ENCODE assay signal across 8 cellular contexts in the genomic region with DNA sequence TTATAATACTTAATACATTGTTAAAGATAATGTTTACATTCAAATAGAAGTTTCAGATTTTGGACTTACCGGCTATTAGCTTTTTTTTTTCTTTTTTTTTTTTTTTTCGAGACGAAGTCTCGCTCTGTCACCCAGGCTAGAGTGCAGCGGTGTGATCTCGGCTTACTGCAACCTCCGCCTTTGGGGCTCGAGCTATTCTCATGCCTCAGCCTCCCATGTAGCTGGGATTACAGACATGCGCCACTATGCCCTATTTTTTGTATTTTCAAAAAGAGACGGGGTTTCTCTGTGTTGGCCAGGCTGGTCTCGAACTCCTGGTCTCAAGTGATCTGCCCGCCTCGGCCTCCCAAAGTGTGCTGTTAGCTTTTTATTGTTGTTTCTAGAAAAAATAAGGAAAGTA. TPM values are rescaled to one million over a fixed set of nuclear protein-coding genes. Genes with fewer than 3 reads are reported as not detected.
DNase-seq lines count a peak whose midpoint lies in the region; ATAC-seq and TF ChIP-seq lines count a peak whose summit lies in the region.
"Not testable (repeated sequence)": the region's sequence is repeated elsewhere in the genome, so short reads cannot be mapped to it uniquely, and the experiment has no call there.

No MANE protein-coding gene starts in this region.

- peak overlapping the region; percentile 82; the same call in 1 of the 2 replicates for H3K4me3 ChIP-seq in BLaER1
- H3K4me3 ChIP-seq in HL-60 (replicated peaks; ENCODE audit: insufficient read depth, low read length): peak overlapping the region; percentile 64; the same call in 1 of the 2 replicates
- H3K4me3 ChIP-seq in duodenal mucosa (ENCODE audit: low read depth in 1 of 2, low read length in 2 of 2): peak overlapping the region; percentile 49 to 93

- ATAC-seq in T-cell (replicated peaks in 1 of 4); activated CD8-positive, alpha-beta T cell treated with anti-CD3 and anti-CD28 coated beads for 36 hours; natural killer cell treated with Interleukin-12 subunit alpha and Interleukin-12 subunit beta and Interleukin-15 and Interleukin-18, amount 100 ng/mL, for 72 hours: not testable (repeated sequence)

- H3K9ac ChIP-seq in BLaER1: not testable (repeated sequence)
- H3K9ac ChIP-seq in duodenal mucosa (ENCODE audit: low read depth in 1 of 2, low read length in 2 of 2): peak overlapping the region in 1 of 2 donors; percentile 95

- intact Hi-C loops in activated CD8-positive, alpha-beta T cell treated with anti-CD3 and anti-CD28 coated beads for 36 hours (cut with micrococcal nuclease): not testable (repeated sequence)

- peaks cover 49 to 63% (median 59%) of the 10 kb centered on the region in 3 donors for H3K4me1 Mint-ChIP-seq in T-cell
- peaks cover 42% of the 10 kb centered on the region for H3K4me1 Mint-ChIP-seq in activated CD8-positive, alpha-beta T cell treated with anti-CD3 and anti-CD28 coated beads for 36 hours (ENCODE audit: low read depth)
- peaks cover 31 to 48% of the 10 kb centered on the region in 2 donors for H3K4me1 Mint-ChIP-seq in natural killer cell treated with Interleukin-12 subunit alpha and Interleukin-12 subunit beta and Interleukin-15 and Interleukin-18, amount 100 ng/mL, for 72 hours (ENCODE audit: low read depth in 2 of 2)

- peaks cover 13% of the 10 kb centered on the region; the same call in 1 of the 2 replicates for H3K36me3 ChIP-seq in BLaER1
- not testable (repeated sequence) for H3K36me3 ChIP-seq in duodenal mucosa (ENCODE audit: control insufficient read depth in 1 of 2, insufficient read depth in 2 of 2, low read length in 2 of 2)

- H3K27ac Mint-ChIP-seq in T-cell: peak overlapping the region; percentile 92 to 95
- H3K27ac Mint-ChIP-seq in activated CD8-positive, alpha-beta T cell treated with anti-CD3 and anti-CD28 coated beads for 36 hours: peak overlapping the region; percentile 96
- peak overlapping the region; percentile 86 to 97 for H3K27ac Mint-ChIP-seq in natural killer cell treated with Interleukin-12 subunit alpha and Interleukin-12 subunit beta and Interleukin-15 and Interleukin-18, amount 100 ng/mL, for 72 hours

- POLR2A ChIA-PET in T-cell (lab: Charles Lee): interaction anchor here (0.6 to 6.7 kb wide), 26 partner anchors 8 to 236 kb away, joined by 3 to 91 read pairs (median 10); no protein-coding TSS in a partner anchor
- POLR2A ChIA-PET in activated CD8-positive, alpha-beta T cell treated with anti-CD3 and anti-CD28 coated beads for 36 hours (lab: Charles Lee): interaction anchor here (0.7 to 15.5 kb wide), 16 partner anchors 9 to 131 kb away, joined by 3 to 170 read pairs (median 7); a partner anchor contains a TSS

- not testable (repeated sequence) for H3K27me3 ChIP-seq in BLaER1; HL-60 (ENCODE audit: insufficient read depth, poor library complexity, severe bottlenecking); duodenal mucosa (ENCODE audit: control insufficient read depth in 1 of 2, insufficient read depth in 2 of 2, low read length in 2 of 2)

- peak overlapping the region; percentile 82 for H3K4me2 ChIP-seq in BLaER1

- not testable (repeated sequence) for H3K9me3 ChIP-seq in BLaER1; duodenal mucosa (ENCODE audit: control insufficient read depth in 1 of 2, low read length in 2 of 2)

- H3K4me1 ChIP-seq in BLaER1 (peaks cover 53% of the 10 kb centered on the region), duodenal mucosa (ENCODE audit: control insufficient read depth in 1 of 2, insufficient read depth in 2 of 2, low read length in 2 of 2) (peaks cover 11 to 24% of the 10 kb centered on the region in 2 donors)

- not testable (repeated sequence) for H3K9me3 Mint-ChIP-seq in T-cell; activated CD8-positive, alpha-beta T cell treated with anti-CD3 and anti-CD28 coated beads for 36 hours; natural killer cell treated with Interleukin-12 subunit alpha and Interleukin-12 subunit beta and Interleukin-15 and Interleukin-18, amount 100 ng/mL, for 72 hours

- peak overlapping the region; percentile 85 to 92 (median 88) for H3K4me3 Mint-ChIP-seq in T-cell
- H3K4me3 Mint-ChIP-seq in activated CD8-positive, alpha-beta T cell treated with anti-CD3 and anti-CD28 coated beads for 36 hours: peak overlapping the region; percentile 86
- peak overlapping the region; percentile 86 for H3K4me3 Mint-ChIP-seq in natural killer cell treated with Interleukin-12 subunit alpha and Interleukin-12 subunit beta and Interleukin-15 and Interleukin-18, amount 100 ng/mL, for 72 hours

- not testable (repeated sequence) for H3K27ac ChIP-seq in BLaER1; duodenal mucosa (ENCODE audit: low read depth, low read length)
- H3K27ac ChIP-seq in HL-60 (replicated peaks): peak overlapping the region; percentile 90

- TF ChIP-seq CTCF in HL-60 (IDR thresholded peaks at IDR 0.05; ENCODE audit: insufficient read depth, low read length); activated CD8-positive, alpha-beta T cell treated with anti-CD3 and anti-CD28 coated beads for 36 hours (IDR thresholded peaks at IDR 0.05): not testable (repeated sequence)

- DNase-seq in HL-60 (ENCODE audit: low read depth in 1 of 2, low spot score in 1 of 2) (peak in 1 of 2 experiments; percentile 27), T-cell (peak in 29 of 34 experiments; percentile 24 to 58 (median 48))
- DNase-seq in activated CD8-positive, alpha-beta T cell treated with anti-CD3 and anti-CD28 coated beads for 36 hours: peak; percentile 71
- DNase-seq in activated naive CD4-positive, alpha-beta T cell treated with anti-CD3 and anti-CD28 coated beads, Interleukin-2, amount 50 U/mL, for 16 hours: peak; percentile 55
- DNase-seq in natural killer cell treated with Interleukin-12 subunit alpha and Interleukin-12 subunit beta and Interleukin-15 and Interleukin-18, amount 100 ng/mL, for 72 hours (ENCODE audit: low spot score): not testable (repeated sequence)
- DNase-seq in stimulated activated CD4-positive, alpha-beta T cell treated with anti-CD3 and anti-CD28 coated beads, Interleukin-4, amount 100 ng/mL, for 4 hours: peak; percentile 27 to 51

- H4K20me1 ChIP-seq in BLaER1: peaks cover 38% of the 10 kb centered on the region

- CTCF ChIA-PET in T-cell (lab: Charles Lee): interaction anchor here (0.6 to 3.6 kb wide), 29 partner anchors 8 to 153 kb away, joined by 3 to 39 read pairs (median 5); a partner anchor contains a TSS
- CTCF ChIA-PET in activated CD8-positive, alpha-beta T cell treated with anti-CD3 and anti-CD28 coated beads for 36 hours (lab: Charles Lee): interaction anchor here (0.6 to 5.3 kb wide), 15 partner anchors 8 to 148 kb away, joined by 3 to 28 read pairs (median 5); no protein-coding TSS in a partner anchor

- peaks cover 15% of the 10 kb centered on the region for H3K36me3 Mint-ChIP-seq in T-cell
- H3K36me3 Mint-ChIP-seq in activated CD8-positive, alpha-beta T cell treated with anti-CD3 and anti-CD28 coated beads for 36 hours (ENCODE audit: low read depth): peaks cover 53% of the 10 kb centered on the region
- H3K36me3 Mint-ChIP-seq in natural killer cell treated with Interleukin-12 subunit alpha and Interleukin-12 subunit beta and Interleukin-15 and Interleukin-18, amount 100 ng/mL, for 72 hours: not testable (repeated sequence)

- not testable (repeated sequence) for H3K27me3 Mint-ChIP-seq in T-cell; activated CD8-positive, alpha-beta T cell treated with anti-CD3 and anti-CD28 coated beads for 36 hours; natural killer cell treated with Interleukin-12 subunit alpha and Interleukin-12 subunit beta and Interleukin-15 and Interleukin-18, amount 100 ng/mL, for 72 hours

RNA-seq across cellular contexts. Expression of a gene that starts 2.5 kb away (rescaled TPM):
- total RNA-seq in T-cell: 100 to 1,000 TPM; 229 to 259 (median 238) TPM
- 100 to 1,000 TPM; 100 to 102 TPM for total RNA-seq in activated CD8-positive, alpha-beta T cell treated with anti-CD3 and anti-CD28 coated beads for 36 hours
- 100 to 1,000 TPM in 1 of 2 donors, 10 to 100 TPM in 1; 78.2 to 120 TPM for total RNA-seq in natural killer cell treated with Interleukin-12 subunit alpha and Interleukin-12 subunit beta and Interleukin-15 and Interleukin-18, amount 100 ng/mL, for 72 hours
